ENCODE assay signal across 9 cellular contexts in genomic region chr11:100686476-100686875, GRCh38. TPM values are rescaled to one million over a fixed set of nuclear protein-coding genes. Genes with fewer than 3 reads are reported as not detected.
DNase-seq lines count a peak whose midpoint lies in the region; ATAC-seq and TF ChIP-seq lines count a peak whose summit lies in the region.
"Had no signal": no experiment of that assay in that cellular context is flagged by ENCODE, and none has a peak within 500 bp of the region (broad histone marks: within the 10 kb centered on the region; RNA-seq: fewer than 3 reads in every experiment).

No MANE protein-coding gene starts in this region.

- peaks cover 6% of the 10 kb centered on the region for H3K9me3 Mint-ChIP-seq in activated T-helper 17 cell treated with anti-CD3 and anti-CD28 coated beads, Interleukin-2, amount 50 U/mL, for 72 hours

- H3K27me3 ChIP-seq in H7 (ENCODE audit: control insufficient read depth, insufficient read depth, low read length) (no peaks in the 10 kb centered on the region), iPS-20b (ENCODE audit: insufficient read depth, low read length) (no peaks in the 10 kb centered on the region; the same call in 1 of the 2 replicates), spleen (replicated peaks in 1 of 7) (peaks cover 0 to 16% (median 0%) of the 10 kb centered on the region in 7 donors)

- peaks cover 25% of the 10 kb centered on the region for H3K27me3 Mint-ChIP-seq in activated T-helper 17 cell treated with anti-CD3 and anti-CD28 coated beads, Interleukin-2, amount 50 U/mL, for 72 hours

- peak overlapping the region; percentile 87; the same call in 1 of the 2 replicates for H3K9ac ChIP-seq in iPS-20b (ENCODE audit: low read depth, low read length)

- no peak for ATAC-seq in activated T-helper 17 cell treated with anti-CD3 and anti-CD28 coated beads, Interleukin-2, amount 50 U/mL, for 72 hours (replicated peaks)
- ATAC-seq in GM19328 (IDR thresholded peaks at IDR 0.05; ENCODE audit: unreplicated experiment) = no peak

- WGBS in spleen, 5 donors = 58 to 63% (median 61%) methylated on average over 10 of the region's 10 CpGs

- H3K27ac ChIP-seq in iPS-20b (ENCODE audit: low read length) (peak overlapping the region; percentile 40), spleen (peak overlapping the region; percentile 45 to 89 (median 84))

- no peaks in the 10 kb centered on the region for H3K4me1 Mint-ChIP-seq in activated T-helper 17 cell treated with anti-CD3 and anti-CD28 coated beads, Interleukin-2, amount 50 U/mL, for 72 hours

- in situ Hi-C loops in GM13977 (cut with MboI; ENCODE audit: low pct_unique_long_range_greater_than_20kb, low sequenced_read_pairs, unreplicated experiment) = no loop called here

- H3K4me3 Mint-ChIP-seq in activated T-helper 17 cell treated with anti-CD3 and anti-CD28 coated beads, Interleukin-2, amount 50 U/mL, for 72 hours = peak overlapping the region; percentile 41

- intact Hi-C loops in spleen (cut with DNase I; ENCODE audit: low total_unique reads) = loop anchor here (10.0 kb wide), 1 partner anchor 168 kb away; no protein-coding TSS in a partner anchor

- DNase-seq in H7 (peak; percentile 46), spleen (no peak), GM13977 (ENCODE audit: low spot score) (no peak), NK-92 (lab: John Stamatoyannopoulos, UW; ENCODE audit: unreplicated experiment) (no peak), erythroblast (lab: John Stamatoyannopoulos, UW) (no peak)
- DNase-seq: activated CD4-positive, alpha-beta T cell treated with anti-CD3 and anti-CD28 coated beads for 4 hours had no signal

- H3K4me1 ChIP-seq in iPS-20b (ENCODE audit: insufficient read depth, low read length) = peaks cover 15% of the 10 kb centered on the region; the same call in 1 of the 2 replicates
- H3K4me1 ChIP-seq in spleen = peaks cover 0 to 82% (median 35%) of the 10 kb centered on the region in 6 donors

- H3K4me3 ChIP-seq in H7 (ENCODE audit: insufficient read depth, low read depth, low read length) (peak overlapping the region; percentile 83), iPS-20b (ENCODE audit: low read length) (peak overlapping the region; percentile 79), spleen (peak overlapping the region in 6 of 8 donors; percentile 57 to 86 (median 63))

- TF ChIP-seq CTCF in spleen (IDR thresholded peaks at IDR 0.05 in 8 of 11, conservative IDR thresholded peaks at IDR 0.05 in 3 of 11) (no peak), GM13977 (IDR thresholded peaks at IDR 0.05; ENCODE audit: extremely low read depth, insufficient read depth, missing control alignments) (no peak)

- TF ChIP-seq POLR2A in spleen (IDR thresholded peaks at IDR 0.05) (no peak), erythroblast (IDR thresholded peaks at IDR 0.05; ENCODE audit: low read length) (no peak)

- no peaks in the 10 kb centered on the region for H3K36me3 ChIP-seq in H7 (replicated peaks; ENCODE audit: control insufficient read depth, insufficient read depth, low read length)
- H3K36me3 ChIP-seq in iPS-20b (ENCODE audit: insufficient read depth, low read depth, low read length) = 0 out of 2 replicates have a peak, but pooled peaks cover 4% of the 10 kb centered on the region
- H3K36me3 ChIP-seq in spleen = no peaks in the 10 kb centered on the region

- H3K36me3 Mint-ChIP-seq in activated T-helper 17 cell treated with anti-CD3 and anti-CD28 coated beads, Interleukin-2, amount 50 U/mL, for 72 hours (ENCODE audit: low read depth) = no peaks in the 10 kb centered on the region

- H3K9me3 ChIP-seq in iPS-20b (ENCODE audit: insufficient read depth, low read depth, low read length) (no peaks in the 10 kb centered on the region), spleen (no peaks in the 10 kb centered on the region)

- no peak overlapping the region for H3K27ac Mint-ChIP-seq in activated T-helper 17 cell treated with anti-CD3 and anti-CD28 coated beads, Interleukin-2, amount 50 U/mL, for 72 hours

RNA-seq across cellular contexts. Expression of gene ARHGAP42, which starts 0.6 kb away (rescaled TPM):
- total RNA-seq in H7 (2014; rRNA removed; shearing (Covaris generic)) = 21.5 and 23.1 TPM in 2 replicates
- total RNA-seq in activated T-helper 17 cell treated with anti-CD3 and anti-CD28 coated beads, Interleukin-2, amount 50 U/mL, for 72 hours = not detected
- 10 to 100 TPM; 11.5 to 31.0 (median 21.2) TPM for total RNA-seq in spleen
- 1 to 10 TPM; 3.5 to 4.3 (median 3.5) TPM for polyA plus RNA-seq in spleen

Comparison
In these comparisons a context has a peak if more than half of its experiments do, and no peak if none do; other contexts are left out.
1. RNA of gene ARHGAP42, which starts 0.6 kb away (total RNA-seq): 21.5 to 23.1 TPM in H7 and 11.5 to 31.0 TPM in spleen; not detected in activated T-helper 17 cell treated with anti-CD3 and anti-CD28 coated beads, Interleukin-2, amount 50 U/mL, for 72 hours; every median in the first group is over 10 times any median in the second.
2. Peak in every context shown above with its lines, with median percentiles within 50 percentile points of each other: H3K4me3 ChIP-seq.